ENCODE assay signal across 1 cellular context in genomic region chr3:38138347-38139190, GRCh38.
TF ChIP-seq lines count a peak whose summit lies in the region.

Gene MYD88, plus strand, starts transcription at chr3:38138661. Its CDS starts 40 bp downstream, at chr3:38138701.

TF ChIP-seq in A549, 52 proteins besides CTCF, POLR2A, EP300 and RAD21 (continued from another document):
- TF ChIP-seq ATOH8 (CRISPR knock-in tag; IDR thresholded peaks at IDR 0.05; ENCODE audit: low read depth) (no peak), HEYL (CRISPR knock-in tag; IDR thresholded peaks at IDR 0.05) (no peak), BHLHE40 (IDR thresholded peaks at IDR 0.05; ENCODE audit: low read depth, low read length) (no peak), PHF8 (IDR thresholded peaks at IDR 0.05; ENCODE audit: borderline replicate concordance, low read depth) (peak; percentile 69), MAZ (IDR thresholded peaks at IDR 0.05; ENCODE audit: borderline replicate concordance, low read depth, low read length) (no peak), JUN (IDR thresholded peaks at IDR 0.05) (peak in 1 of 2 experiments; percentile 53; a peak in 1 of 5 replicates), USF2 (IDR thresholded peaks at IDR 0.05) (no peak), HOXA7 (CRISPR knock-in tag; IDR thresholded peaks at IDR 0.05) (no peak), GATA3 (IDR thresholded peaks at IDR 0.05; ENCODE audit: borderline replicate concordance) (no peak), RNF2 (IDR thresholded peaks at IDR 0.05; ENCODE audit: borderline replicate concordance, low read depth) (no peak), RFX5 (IDR thresholded peaks at IDR 0.05) (no peak), JUNB (IDR thresholded peaks at IDR 0.05) (no peak), RCOR1 (IDR thresholded peaks at IDR 0.05; ENCODE audit: low read depth, low read length) (no peak), HDAC2 (IDR thresholded peaks at IDR 0.05) (no peak), MAX (IDR thresholded peaks at IDR 0.05) (peak; percentile 41; the same call in 1 of the 2 replicates), ZSCAN20 (CRISPR knock-in tag; IDR thresholded peaks at IDR 0.05) (no peak), POLR2AphosphoS2 (conservative IDR thresholded peaks at IDR 0.05; ENCODE audit: low read length) (no peak), ZNF302 (CRISPR knock-in tag; IDR thresholded peaks at IDR 0.05) (no peak), SMC3 (IDR thresholded peaks at IDR 0.05) (0 out of 3 replicates have a peak, but pooled peaks have one; percentile 7)
- TF ChIP-seq, protein P1, sequence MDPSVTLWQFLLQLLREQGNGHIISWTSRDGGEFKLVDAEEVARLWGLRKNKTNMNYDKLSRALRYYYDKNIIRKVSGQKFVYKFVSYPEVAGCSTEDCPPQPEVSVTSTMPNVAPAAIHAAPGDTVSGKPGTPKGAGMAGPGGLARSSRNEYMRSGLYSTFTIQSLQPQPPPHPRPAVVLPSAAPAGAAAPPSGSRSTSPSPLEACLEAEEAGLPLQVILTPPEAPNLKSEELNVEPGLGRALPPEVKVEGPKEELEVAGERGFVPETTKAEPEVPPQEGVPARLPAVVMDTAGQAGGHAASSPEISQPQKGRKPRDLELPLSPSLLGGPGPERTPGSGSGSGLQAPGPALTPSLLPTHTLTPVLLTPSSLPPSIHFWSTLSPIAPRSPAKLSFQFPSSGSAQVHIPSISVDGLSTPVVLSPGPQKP (IDR thresholded peaks at IDR 0.05; ENCODE audit: low read depth, low read length) = no peak
